ENCODE assay signal across 14 cellular contexts in the genomic region with DNA sequence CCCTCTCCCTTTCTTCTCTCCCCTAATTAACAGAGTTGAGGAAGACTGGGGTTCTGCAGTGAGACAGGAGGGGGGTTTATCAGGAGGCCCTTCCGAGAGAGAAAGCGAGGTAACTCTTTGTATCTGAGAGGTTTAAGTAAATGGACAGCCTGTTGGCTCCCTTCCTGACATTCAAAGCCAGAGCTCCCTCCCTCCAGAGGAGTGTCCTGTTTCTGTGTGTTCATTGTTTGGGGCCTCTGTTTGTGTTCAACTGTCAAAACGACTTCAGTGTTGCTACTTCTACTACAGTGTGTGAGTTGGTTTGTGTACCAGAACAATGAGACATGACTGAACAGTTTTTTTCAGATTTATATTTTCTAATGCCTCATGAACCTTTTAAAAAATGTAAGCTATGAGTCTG.
DNase-seq lines count a peak whose midpoint lies in the region; ATAC-seq and TF ChIP-seq lines count a peak whose summit lies in the region.
"Had no signal": no experiment of that assay in that cellular context is flagged by ENCODE, and none has a peak within 500 bp of the region (broad histone marks: within the 10 kb centered on the region; RNA-seq: fewer than 3 reads in every experiment).

No MANE protein-coding gene starts in this region.

- H3K9me3 Mint-ChIP-seq in CD14-positive monocyte, result peaks cover 0 to 4% (median 0%) of the 10 kb centered on the region in 7 donors
- H3K9me3 Mint-ChIP-seq: natural killer cell treated with Interleukin-12 subunit alpha and Interleukin-12 subunit beta and Interleukin-15 and Interleukin-18, amount 100 ng/mL, for 72 hours had no signal

- H3K4me3 ChIP-seq in LNCaP clone FGC (ENCODE audit: low read depth, low read length) (no peak overlapping the region), colonic mucosa (no peak overlapping the region), hepatocyte (no peak overlapping the region), Peyer's patch (no peak overlapping the region)

- peak overlapping the region; percentile 40 for H2AFZ ChIP-seq in hepatocyte

- TF ChIP-seq POLR2A in Peyer's patch (IDR thresholded peaks at IDR 0.05), result no peak

- H3K9me2 ChIP-seq in hepatocyte (replicated peaks; ENCODE audit: insufficient read depth), result no peaks in the 10 kb centered on the region

- DNase-seq in LNCaP clone FGC (ENCODE audit: low read depth) (peak; percentile 30), colonic mucosa (peak; percentile 20), hepatocyte (ENCODE audit: low spot score) (peak; percentile 32), nucleus accumbens (lab: John Stamatoyannopoulos, UW) (peak in 39 of 56 donors; percentile 1 to 66 (median 26)), SW 1271 (lab: John Stamatoyannopoulos, UW) (no peak), Peyer's patch (no peak), CD14-positive monocyte (ENCODE audit: low spot score) (no peak)
- DNase-seq: BE2C; NCI-H226; stimulated activated CD4-positive, alpha-beta T cell treated with anti-CD3 and anti-CD28 coated beads, Interleukin-1b, Interleukin-23, amount 100 ng/mL, for 48 hours had no signal

- no peaks in the 10 kb centered on the region for H3K4me1 Mint-ChIP-seq in CD14-positive monocyte

- intact Hi-C loops in colonic mucosa (cut with DNase I) (no loop called here), CD14-positive monocyte (cut with micrococcal nuclease) (no loop called here)

- H3K36me3 Mint-ChIP-seq in CD14-positive monocyte, result no peaks in the 10 kb centered on the region
- H3K36me3 Mint-ChIP-seq: natural killer cell treated with Interleukin-12 subunit alpha and Interleukin-12 subunit beta and Interleukin-15 and Interleukin-18, amount 100 ng/mL, for 72 hours had no signal

- H3K36me3 ChIP-seq in colonic mucosa (no peaks in the 10 kb centered on the region), hepatocyte (replicated peaks; ENCODE audit: insufficient read depth, low read depth) (no peaks in the 10 kb centered on the region), Peyer's patch (no peaks in the 10 kb centered on the region)
- H3K36me3 ChIP-seq: BE2C had no signal

- TF ChIP-seq CTCF in LNCaP clone FGC (IDR thresholded peaks at IDR 0.05; ENCODE audit: control insufficient read depth, extremely low read depth, insufficient read depth) (no peak), colonic mucosa (IDR thresholded peaks at IDR 0.05) (no peak), hepatocyte (IDR thresholded peaks at IDR 0.05; ENCODE audit: poor library complexity) (no peak), Peyer's patch (IDR thresholded peaks at IDR 0.05) (no peak), CD14-positive monocyte (IDR thresholded peaks at IDR 0.05) (no peak)

- WGBS in hepatocyte (ENCODE audit: low lambda C conversion rate, missing lambda C conversion rate), result 22% methylated on average over 3 of the region's 3 CpGs

- peak overlapping the region; percentile 24 for H3K4me2 ChIP-seq in hepatocyte
- H3K4me2 ChIP-seq: KMS-11 had no signal

- no peaks in the 10 kb centered on the region for H3K79me2 ChIP-seq in hepatocyte

- H3K9me3 ChIP-seq in colonic mucosa, result no peaks in the 10 kb centered on the region
- H3K9me3 ChIP-seq in hepatocyte (ENCODE audit: low read depth), result no peaks in the 10 kb centered on the region
- H3K9me3 ChIP-seq in Peyer's patch, result no peaks in the 10 kb centered on the region
- H3K9me3 ChIP-seq: BE2C had no signal

- ATAC-seq in HG02642 (IDR thresholded peaks at IDR 0.05; ENCODE audit: poor library complexity, unreplicated experiment), result no peak
- ATAC-seq: natural killer cell treated with Interleukin-12 subunit alpha and Interleukin-12 subunit beta and Interleukin-15 and Interleukin-18, amount 100 ng/mL, for 72 hours had no signal

- H3K27ac Mint-ChIP-seq in CD14-positive monocyte, result no peak overlapping the region
- H3K27ac Mint-ChIP-seq: natural killer cell treated with Interleukin-12 subunit alpha and Interleukin-12 subunit beta and Interleukin-15 and Interleukin-18, amount 100 ng/mL, for 72 hours; stimulated activated naive CD8-positive, alpha-beta T cell treated with anti-CD3 and anti-CD28 coated beads, Interleukin-15, Interleukin-2, amounts not matched to agents 100 ng/mL and 50 ng/mL, for 24 hours had no signal

- H3K4me1 ChIP-seq in colonic mucosa, result no peaks in the 10 kb centered on the region
- peaks cover 19% of the 10 kb centered on the region for H3K4me1 ChIP-seq in hepatocyte (ENCODE audit: insufficient read depth)
- no peaks in the 10 kb centered on the region for H3K4me1 ChIP-seq in Peyer's patch
- H3K4me1 ChIP-seq: BE2C had no signal

- H3K27me3 ChIP-seq in colonic mucosa (no peaks in the 10 kb centered on the region), hepatocyte (no peaks in the 10 kb centered on the region), Peyer's patch (no peaks in the 10 kb centered on the region)
- H3K27me3 ChIP-seq: BE2C had no signal

- no peaks in the 10 kb centered on the region for H4K20me1 ChIP-seq in hepatocyte (ENCODE audit: insufficient read depth, poor library complexity, severe bottlenecking)

- H3K27ac ChIP-seq in colonic mucosa, result no peak overlapping the region
- H3K27ac ChIP-seq in hepatocyte, result peak overlapping the region; percentile 66
- no peak overlapping the region for H3K27ac ChIP-seq in Peyer's patch
- H3K27ac ChIP-seq: KMS-11 had no signal

- H3K4me3 Mint-ChIP-seq in CD14-positive monocyte, result no peak overlapping the region
- H3K4me3 Mint-ChIP-seq: natural killer cell treated with Interleukin-12 subunit alpha and Interleukin-12 subunit beta and Interleukin-15 and Interleukin-18, amount 100 ng/mL, for 72 hours; stimulated activated naive CD8-positive, alpha-beta T cell treated with anti-CD3 and anti-CD28 coated beads, Interleukin-15, Interleukin-2, amounts not matched to agents 100 ng/mL and 50 ng/mL, for 24 hours had no signal

- no peaks in the 10 kb centered on the region for H3K27me3 Mint-ChIP-seq in CD14-positive monocyte (ENCODE audit: low read depth in 3 of 3)
- H3K27me3 Mint-ChIP-seq: stimulated activated naive CD8-positive, alpha-beta T cell treated with anti-CD3 and anti-CD28 coated beads, Interleukin-15, Interleukin-2, amounts not matched to agents 100 ng/mL and 50 ng/mL, for 24 hours had no signal

- no peak overlapping the region for H3K9ac ChIP-seq in colonic mucosa (ENCODE audit: low read depth in 2 of 2, low read length in 2 of 2)
- H3K9ac ChIP-seq: KMS-11 had no signal

Comparison
In these comparisons a context has a peak if more than half of its experiments do, and no peak if none do; other contexts are left out.
1. DNase-seq: peak in LNCaP clone FGC (single experiment), colonic mucosa (single experiment), hepatocyte (single experiment) and nucleus accumbens (39 of 56); none in SW 1271 (0 of 2), Peyer's patch (0 of 3) and CD14-positive monocyte (single experiment).